9 cellular contexts compared by ENCODE assay signal in the genomic region with DNA sequence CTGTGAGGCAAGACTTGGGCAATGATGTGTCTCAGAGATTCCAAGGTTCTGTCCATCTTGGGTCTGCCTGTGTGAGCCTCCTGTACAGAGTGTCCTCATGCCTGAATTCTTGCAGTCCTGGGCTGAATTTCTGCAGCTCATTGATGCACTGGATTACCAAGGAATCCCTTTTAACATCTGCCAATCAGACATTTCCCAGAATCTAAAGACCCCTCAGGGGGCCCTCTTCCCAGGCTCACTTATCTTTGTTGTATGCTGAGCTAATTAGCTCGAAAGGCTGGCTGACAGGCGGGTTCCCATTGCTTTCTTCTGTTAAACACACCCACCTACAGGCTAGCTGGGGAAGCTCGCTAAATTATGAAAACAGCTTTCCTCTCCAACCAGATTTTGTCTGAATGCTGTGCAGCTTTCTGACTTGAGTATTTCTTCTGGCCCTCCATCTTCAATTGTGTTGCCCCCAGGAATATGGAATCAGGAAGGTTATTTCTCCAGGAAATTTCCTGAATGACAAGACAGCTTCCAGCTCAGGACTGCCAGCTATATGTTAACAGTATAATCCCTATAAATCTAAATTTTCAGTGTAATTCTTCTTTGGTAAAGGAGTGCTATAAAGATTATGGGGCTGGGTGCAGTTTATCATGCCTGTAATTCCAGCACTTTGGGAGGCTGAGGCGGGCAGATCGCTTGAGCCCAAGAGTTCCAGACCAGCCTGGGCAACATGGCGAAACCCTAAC. TPM values are rescaled to one million over a fixed set of nuclear protein-coding genes. Genes with fewer than 3 reads are reported as not detected.
DNase-seq lines count a peak whose midpoint lies in the region; ATAC-seq and TF ChIP-seq lines count a peak whose summit lies in the region.
"Had no signal": no experiment of that assay in that cellular context is flagged by ENCODE, and none has a peak within 500 bp of the region (broad histone marks: within the 10 kb centered on the region; RNA-seq: fewer than 3 reads in every experiment).

A gene (minus strand): TSS at position 91 of the 734 bp plus-strand sequence. CDS start 35 bp downstream, at position 56.

- peaks cover 3% of the 10 kb centered on the region for H3K27me3 Mint-ChIP-seq in activated CD4-positive, alpha-beta T cell treated with anti-CD3 and anti-CD28 coated beads for 36 hours

- H3K9me3 ChIP-seq in colonic mucosa (no peaks in the 10 kb centered on the region), right lobe of liver (no peaks in the 10 kb centered on the region), upper lobe of right lung (no peaks in the 10 kb centered on the region)

- H3K4me1 ChIP-seq in colonic mucosa (no peaks in the 10 kb centered on the region), right lobe of liver (no peaks in the 10 kb centered on the region), upper lobe of right lung (no peaks in the 10 kb centered on the region)

- intact Hi-C loops in activated CD4-positive, alpha-beta T cell treated with anti-CD3 and anti-CD28 coated beads for 36 hours (cut with DNase I, micrococcal nuclease): loop anchor here (1.0 to 5.0 kb wide), 4 partner anchors 145 to 390 kb away; no protein-coding TSS in a partner anchor
- intact Hi-C loops in colonic mucosa (cut with DNase I) (loop anchor here (5.0 to 10.0 kb wide), 2 partner anchors 95 to 148 kb away; no protein-coding TSS in a partner anchor), right lobe of liver (cut with DNase I) (no loop called here), upper lobe of right lung (cut with DNase I) (no loop called here)

- POLR2A ChIA-PET in activated CD4-positive, alpha-beta T cell treated with anti-CD3 and anti-CD28 coated beads for 36 hours (lab: Charles Lee): no interaction called here

- ATAC-seq in activated CD4-positive, alpha-beta T cell treated with anti-CD3 and anti-CD28 coated beads for 36 hours: peak; percentile 84
- ATAC-seq in GM21576 (IDR thresholded peaks at IDR 0.05; ENCODE audit: unreplicated experiment) (peak; percentile 91), right lobe of liver (peak; percentile 36 to 66 (median 48)), upper lobe of right lung (peak; percentile 54)

- H3K36me3 Mint-ChIP-seq in activated CD4-positive, alpha-beta T cell treated with anti-CD3 and anti-CD28 coated beads for 36 hours (ENCODE audit: low read depth): no peaks in the 10 kb centered on the region

- no peak for TF ChIP-seq POLR2A in right lobe of liver (IDR thresholded peaks at IDR 0.05)

- H3K9me3 Mint-ChIP-seq in activated CD4-positive, alpha-beta T cell treated with anti-CD3 and anti-CD28 coated beads for 36 hours (ENCODE audit: low read depth): no peaks in the 10 kb centered on the region

- DNase-seq in activated CD4-positive, alpha-beta T cell treated with anti-CD3 and anti-CD28 coated beads for 36 hours: peak; percentile 55
- DNase-seq in activated CD4-positive, alpha-beta T cell treated with anti-CD3 and anti-CD28 coated beads for 1 hour: no peak
- DNase-seq in HuH-7.5 (ENCODE audit: low spot score) (peak; percentile 16), RKO (ENCODE audit: low spot score) (peak; percentile 66), colonic mucosa (peak; percentile 34), right lobe of liver (no peak), upper lobe of right lung (no peak)

- no peak within 1 kb of the TSS for H3K9ac ChIP-seq in colonic mucosa (ENCODE audit: low read depth in 2 of 2, low read length in 2 of 2)

- H3K27ac Mint-ChIP-seq in activated CD4-positive, alpha-beta T cell treated with anti-CD3 and anti-CD28 coated beads for 36 hours: no peak within 1 kb of the TSS

- CTCF ChIA-PET in activated CD4-positive, alpha-beta T cell treated with anti-CD3 and anti-CD28 coated beads for 36 hours (lab: Charles Lee): interaction anchor here (0.6 to 6.5 kb wide), 29 partner anchors 9 to 529 kb away, joined by 3 to 39 read pairs (median 4); no protein-coding TSS in a partner anchor

- H3K36me3 ChIP-seq in colonic mucosa: no peaks in the 10 kb centered on the region
- H3K36me3 ChIP-seq in right lobe of liver: no peaks in the 10 kb centered on the region
- H3K36me3 ChIP-seq in upper lobe of right lung: no peaks in the 10 kb centered on the region

- H3K4me3 Mint-ChIP-seq in activated CD4-positive, alpha-beta T cell treated with anti-CD3 and anti-CD28 coated beads for 36 hours: no peak within 1 kb of the TSS

- H3K4me3 ChIP-seq in colonic mucosa (no peak within 1 kb of the TSS), right lobe of liver (no peak within 1 kb of the TSS), upper lobe of right lung (no peak within 1 kb of the TSS)

- H3K27me3 ChIP-seq in colonic mucosa (no peaks in the 10 kb centered on the region), right lobe of liver (no peaks in the 10 kb centered on the region), upper lobe of right lung (no peaks in the 10 kb centered on the region)

- H3K4me1 Mint-ChIP-seq in activated CD4-positive, alpha-beta T cell treated with anti-CD3 and anti-CD28 coated beads for 36 hours: no peaks in the 10 kb centered on the region

- WGBS in right lobe of liver (ENCODE audit: insufficient coverage, low coverage, low lambda C conversion rate, missing lambda C conversion rate): 36% methylated on average over 4 of the region's 6 CpGs

- TF ChIP-seq CTCF in colonic mucosa (IDR thresholded peaks at IDR 0.05): peak; percentile 50
- TF ChIP-seq CTCF in right lobe of liver (IDR thresholded peaks at IDR 0.05): peak; percentile 21 to 35 (median 26)
- peak; percentile 37 for TF ChIP-seq CTCF in upper lobe of right lung (IDR thresholded peaks at IDR 0.05)

- H3K27ac ChIP-seq in colonic mucosa: no peak within 1 kb of the TSS
- H3K27ac ChIP-seq in right lobe of liver: no peak within 1 kb of the TSS
- no peak within 1 kb of the TSS for H3K27ac ChIP-seq in upper lobe of right lung

RNA-seq across cellular contexts. Expression of the gene that starts here (rescaled TPM):
- total RNA-seq in activated CD4-positive, alpha-beta T cell treated with anti-CD3 and anti-CD28 coated beads for 36 hours: not detected
- total RNA-seq in colonic mucosa: under 1 TPM in 1 of 2 donors, not detected in 1; 0.61 TPM
- not detected for total RNA-seq in right lobe of liver
- total RNA-seq in upper lobe of right lung: not detected
- total RNA-seq: glomerular endothelial cell had no signal

Comparison
In these comparisons a context has a peak if more than half of its experiments do, and no peak if none do; other contexts are left out.
1. Peak in DNase-seq and ATAC-seq in activated CD4-positive, alpha-beta T cell treated with anti-CD3 and anti-CD28 coated beads for 36 hours; RNA of the gene not detected or under 1 TPM.
2. Peak in DNase-seq in colonic mucosa; RNA of the gene not detected or under 1 TPM.
3. Peak in ATAC-seq in right lobe of liver; RNA of the gene not detected or under 1 TPM.
4. Peak in ATAC-seq in upper lobe of right lung; RNA of the gene not detected or under 1 TPM.
5. DNase-seq: peak in HuH-7.5 (single experiment) and RKO (single experiment); none in activated CD4-positive, alpha-beta T cell treated with anti-CD3 and anti-CD28 coated beads for 1 hour (single experiment), right lobe of liver (0 of 3) and upper lobe of right lung (single experiment).
6. intact Hi-C loops: an anchor here in activated CD4-positive, alpha-beta T cell treated with anti-CD3 and anti-CD28 coated beads for 36 hours (1.0 to 5.0 kb wide) and colonic mucosa (5.0 to 10.0 kb wide); none called in right lobe of liver and upper lobe of right lung.
7. Peak in every context shown above with its lines, with median percentiles within 50 percentile points of each other: ATAC-seq and CTCF ChIP-seq.